Comparison of ENCODE assay signal across 14 cellular contexts in genomic region chr20:49579874-49580817, GRCh38. TPM values are rescaled to one million over a fixed set of nuclear protein-coding genes. Genes with fewer than 3 reads are reported as not detected.
DNase-seq lines count a peak whose midpoint lies in the region; ATAC-seq and TF ChIP-seq lines count a peak whose summit lies in the region.
"Had no signal": no experiment of that assay in that cellular context is flagged by ENCODE, and none has a peak within 500 bp of the region (broad histone marks: within the 10 kb centered on the region; RNA-seq: fewer than 3 reads in every experiment).

No MANE protein-coding gene starts in this region.

- no peaks in the 10 kb centered on the region for H3K36me3 ChIP-seq in BLaER1 treated with 17β-estradiol and CSF1 and Interleukin-3, amounts not matched to agents 10 nM and 100 nM
- no peaks in the 10 kb centered on the region for H3K36me3 ChIP-seq in ascending aorta
- H3K36me3 ChIP-seq: cardiac muscle cell had no signal

- peaks cover 10% of the 10 kb centered on the region for H3K27me3 Mint-ChIP-seq in progenitor cell of endocrine pancreas

- 0 out of 22 replicates have a peak overlapping the region, but pooled peaks of 1 of the 11 experiments have one; percentile 14 for H3K9ac ChIP-seq in BLaER1 treated with 17β-estradiol and CSF1 and Interleukin-3, amounts not matched to agents 10 nM and 100 nM

- DNase-seq in ascending aorta (ENCODE audit: low spot score in 2 of 2), result no peak
- peak; percentile 41 for DNase-seq in left cardiac atrium
- DNase-seq in progenitor cell of endocrine pancreas (ENCODE audit: low spot score, unreplicated experiment), result no peak
- no peak for DNase-seq in activated gamma-delta T cell (lab: John Stamatoyannopoulos, UW)
- no peak for DNase-seq in NCI-H1105 (lab: John Stamatoyannopoulos, UW)
- DNase-seq in SIG-M5 (lab: John Stamatoyannopoulos, UW), result no peak
- no peak for DNase-seq in globus pallidus (ENCODE audit: low spot score)
- DNase-seq: activated CD8-positive, alpha-beta memory T cell treated with anti-CD3 and anti-CD28 coated beads, Interleukin-2, amount 50 U/mL, for 4 hours; CD4-positive, alpha-beta memory T cell; NCI-H1105 treated with DMSO at 0.1 percent for 48 hours; nephron progenitor cell; stimulated activated CD4-positive, alpha-beta T cell treated with anti-CD3 and anti-CD28 coated beads, Interleukin-1b, Interleukin-23, amount 100 ng/mL, for 48 hours had no signal

- H3K27ac Mint-ChIP-seq in progenitor cell of endocrine pancreas, result peak overlapping the region; percentile 29
- H3K27ac Mint-ChIP-seq: nephron progenitor cell had no signal

- H3K4me1 Mint-ChIP-seq in progenitor cell of endocrine pancreas (ENCODE audit: low read depth), result peaks cover 34% of the 10 kb centered on the region
- H3K4me1 Mint-ChIP-seq: CD4-positive, alpha-beta memory T cell had no signal

- H3K9me3 Mint-ChIP-seq in progenitor cell of endocrine pancreas (ENCODE audit: low read depth), result peaks cover 10% of the 10 kb centered on the region

- H3K27ac ChIP-seq in BLaER1 treated with 17β-estradiol and CSF1 and Interleukin-3, amounts not matched to agents 10 nM and 100 nM, result peak overlapping the region in 6 of 11 experiments; percentile 1 to 90 (median 14); a peak in 8 of 22 replicates
- peak overlapping the region; percentile 97 to 100 for H3K27ac ChIP-seq in ascending aorta
- H3K27ac ChIP-seq: cardiac muscle cell had no signal

- peak overlapping the region; percentile 12 to 83 (median 50); a peak in 15 of 22 replicates for H3K4me2 ChIP-seq in BLaER1 treated with 17β-estradiol and CSF1 and Interleukin-3, amounts not matched to agents 10 nM and 100 nM

- intact Hi-C loops in ascending aorta (cut with DNase I) (loop anchor here (10.0 kb wide), 1 partner anchor 445 kb away; no protein-coding TSS in a partner anchor), left cardiac atrium (cut with DNase I) (no loop called here)

- no peaks in the 10 kb centered on the region for H4K20me1 ChIP-seq in BLaER1 treated with 17β-estradiol and CSF1 and Interleukin-3, amounts not matched to agents 10 nM and 100 nM

- no peak overlapping the region for H3K4me3 Mint-ChIP-seq in progenitor cell of endocrine pancreas (ENCODE audit: low read depth)
- H3K4me3 Mint-ChIP-seq: CD4-positive, alpha-beta memory T cell; nephron progenitor cell had no signal

- TF ChIP-seq CTCF in ascending aorta (IDR thresholded peaks at IDR 0.05), result no peak
- no peak for TF ChIP-seq CTCF in progenitor cell of endocrine pancreas (IDR thresholded peaks at IDR 0.05; ENCODE audit: unreplicated experiment)

- peaks cover 2% of the 10 kb centered on the region for H3K36me3 Mint-ChIP-seq in progenitor cell of endocrine pancreas (ENCODE audit: insufficient read depth)
- H3K36me3 Mint-ChIP-seq: CD4-positive, alpha-beta memory T cell had no signal

- H3K27me3 ChIP-seq in BLaER1 treated with 17β-estradiol and CSF1 and Interleukin-3, amounts not matched to agents 10 nM and 100 nM, result no peaks in the 10 kb centered on the region
- H3K27me3 ChIP-seq in ascending aorta, result no peaks in the 10 kb centered on the region
- H3K27me3 ChIP-seq: cardiac muscle cell had no signal

- peaks cover 35 to 99% (median 79%) of the 10 kb centered on the region in 10 experiments for H3K4me1 ChIP-seq in BLaER1 treated with 17β-estradiol and CSF1 and Interleukin-3, amounts not matched to agents 10 nM and 100 nM
- H3K4me1 ChIP-seq in ascending aorta, result peaks cover 20 to 75% of the 10 kb centered on the region in 2 donors

- no peak overlapping the region for H3K4me3 ChIP-seq in BLaER1 treated with 17β-estradiol and CSF1 and Interleukin-3, amounts not matched to agents 10 nM and 100 nM
- H3K4me3 ChIP-seq in ascending aorta, result no peak overlapping the region
- H3K4me3 ChIP-seq: cardiac muscle cell had no signal

- peaks cover 12 to 21% (median 15%) of the 10 kb centered on the region in 11 experiments for H3K9me3 ChIP-seq in BLaER1 treated with 17β-estradiol and CSF1 and Interleukin-3, amounts not matched to agents 10 nM and 100 nM (replicated peaks in 1 of 11)
- H3K9me3 ChIP-seq in ascending aorta, result peaks cover 0 to 3% of the 10 kb centered on the region in 2 donors

- ATAC-seq in left cardiac atrium, result peak; percentile 9 to 12

RNA-seq across cellular contexts. Expression of gene PTGIS, which starts 12.2 kb away (rescaled TPM):
- total RNA-seq in ascending aorta (288 TPM), left cardiac atrium (100 to 1,000 TPM in 1 of 2 donors, 10 to 100 TPM in 1; 45.2 to 124 TPM), progenitor cell of endocrine pancreas (18.4 and 19.3 TPM in 2 replicates)
- total RNA-seq: CD4-positive, alpha-beta memory T cell had no signal
